ENCODE assay signal across 1 cellular context in the genomic region with DNA sequence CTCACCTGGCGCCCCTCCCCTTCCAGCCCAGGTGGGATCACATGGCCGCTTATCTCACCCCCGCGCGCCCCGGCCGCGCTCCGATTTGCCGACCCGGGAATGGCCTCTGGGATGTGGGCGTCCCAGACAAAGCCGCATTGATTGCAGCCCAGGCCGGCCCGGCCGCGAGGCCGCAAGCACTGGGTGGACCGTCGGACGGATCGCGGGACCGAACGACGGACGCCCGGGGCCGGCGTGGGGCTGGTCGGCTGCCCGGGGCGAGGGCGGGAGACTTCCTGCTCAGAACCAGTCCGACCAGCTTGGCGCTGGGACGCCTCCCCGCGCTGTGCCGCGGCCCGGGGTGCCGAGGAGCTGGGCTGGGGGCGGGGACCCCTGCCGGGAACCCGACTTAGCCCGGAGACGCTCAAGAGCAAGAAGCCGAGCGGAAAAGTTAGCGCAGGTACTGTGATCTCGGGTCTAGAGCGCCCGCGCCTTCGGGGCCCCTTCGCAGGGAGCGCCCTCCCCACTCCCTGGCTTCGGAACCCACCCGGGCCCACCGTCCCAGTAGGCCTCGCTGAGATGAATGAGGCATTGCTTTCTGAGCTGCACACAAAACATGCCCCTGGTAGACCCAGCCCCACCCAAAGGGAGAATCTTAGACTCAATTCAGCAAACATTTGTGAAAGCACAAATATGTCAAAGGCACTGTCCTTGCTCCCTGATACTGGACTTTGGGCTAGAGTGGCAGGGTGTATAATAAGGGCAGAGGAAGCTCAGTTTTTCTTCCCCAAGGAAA.
TF ChIP-seq lines count a peak whose summit lies in the region.

No MANE protein-coding gene starts in this region.

TF ChIP-seq in WTC11, 78 proteins besides CTCF, POLR2A, EP300 and RAD21 (continued from another document and continues in another):
- TF ChIP-seq, protein P1, sequence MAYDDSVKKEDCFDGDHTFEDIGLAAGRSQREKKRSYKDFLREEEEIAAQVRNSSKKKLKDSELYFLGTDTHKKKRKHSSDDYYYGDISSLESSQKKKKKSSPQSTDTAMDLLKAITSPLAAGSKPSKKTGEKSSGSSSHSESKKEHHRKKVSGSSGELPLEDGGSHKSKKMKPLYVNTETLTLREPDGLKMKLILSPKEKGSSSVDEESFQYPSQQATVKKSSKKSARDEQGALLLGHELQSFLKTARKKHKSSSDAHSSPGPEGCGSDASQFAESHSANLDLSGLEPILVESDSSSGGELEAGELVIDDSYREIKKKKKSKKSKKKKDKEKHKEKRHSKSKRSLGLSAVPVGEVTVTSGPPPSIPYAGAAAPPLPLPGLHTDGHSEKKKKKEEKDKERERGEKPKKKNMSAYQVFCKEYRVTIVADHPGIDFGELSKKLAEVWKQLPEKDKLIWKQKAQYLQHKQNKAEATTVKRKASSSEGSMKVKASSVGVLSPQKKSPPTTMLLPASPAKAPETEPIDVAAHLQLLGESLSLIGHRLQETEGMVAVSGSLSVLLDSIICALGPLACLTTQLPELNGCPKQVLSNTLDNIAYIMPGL (CRISPR knock-in tag; IDR thresholded peaks at IDR 0.05) = peak; percentile 87; the same call in 1 of the 2 replicates
- TF ChIP-seq, protein P2, sequence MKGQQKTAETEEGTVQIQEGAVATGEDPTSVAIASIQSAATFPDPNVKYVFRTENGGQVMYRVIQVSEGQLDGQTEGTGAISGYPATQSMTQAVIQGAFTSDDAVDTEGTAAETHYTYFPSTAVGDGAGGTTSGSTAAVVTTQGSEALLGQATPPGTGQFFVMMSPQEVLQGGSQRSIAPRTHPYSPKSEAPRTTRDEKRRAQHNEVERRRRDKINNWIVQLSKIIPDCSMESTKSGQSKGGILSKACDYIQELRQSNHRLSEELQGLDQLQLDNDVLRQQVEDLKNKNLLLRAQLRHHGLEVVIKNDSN (CRISPR knock-in tag; IDR thresholded peaks at IDR 0.05) = peak; percentile 88
- peak; percentile 66; the same call in 1 of the 2 replicates for TF ChIP-seq RELA (CRISPR knock-in tag; IDR thresholded peaks at IDR 0.05; ENCODE audit: borderline replicate concordance)
- TF ChIP-seq, protein P3, sequence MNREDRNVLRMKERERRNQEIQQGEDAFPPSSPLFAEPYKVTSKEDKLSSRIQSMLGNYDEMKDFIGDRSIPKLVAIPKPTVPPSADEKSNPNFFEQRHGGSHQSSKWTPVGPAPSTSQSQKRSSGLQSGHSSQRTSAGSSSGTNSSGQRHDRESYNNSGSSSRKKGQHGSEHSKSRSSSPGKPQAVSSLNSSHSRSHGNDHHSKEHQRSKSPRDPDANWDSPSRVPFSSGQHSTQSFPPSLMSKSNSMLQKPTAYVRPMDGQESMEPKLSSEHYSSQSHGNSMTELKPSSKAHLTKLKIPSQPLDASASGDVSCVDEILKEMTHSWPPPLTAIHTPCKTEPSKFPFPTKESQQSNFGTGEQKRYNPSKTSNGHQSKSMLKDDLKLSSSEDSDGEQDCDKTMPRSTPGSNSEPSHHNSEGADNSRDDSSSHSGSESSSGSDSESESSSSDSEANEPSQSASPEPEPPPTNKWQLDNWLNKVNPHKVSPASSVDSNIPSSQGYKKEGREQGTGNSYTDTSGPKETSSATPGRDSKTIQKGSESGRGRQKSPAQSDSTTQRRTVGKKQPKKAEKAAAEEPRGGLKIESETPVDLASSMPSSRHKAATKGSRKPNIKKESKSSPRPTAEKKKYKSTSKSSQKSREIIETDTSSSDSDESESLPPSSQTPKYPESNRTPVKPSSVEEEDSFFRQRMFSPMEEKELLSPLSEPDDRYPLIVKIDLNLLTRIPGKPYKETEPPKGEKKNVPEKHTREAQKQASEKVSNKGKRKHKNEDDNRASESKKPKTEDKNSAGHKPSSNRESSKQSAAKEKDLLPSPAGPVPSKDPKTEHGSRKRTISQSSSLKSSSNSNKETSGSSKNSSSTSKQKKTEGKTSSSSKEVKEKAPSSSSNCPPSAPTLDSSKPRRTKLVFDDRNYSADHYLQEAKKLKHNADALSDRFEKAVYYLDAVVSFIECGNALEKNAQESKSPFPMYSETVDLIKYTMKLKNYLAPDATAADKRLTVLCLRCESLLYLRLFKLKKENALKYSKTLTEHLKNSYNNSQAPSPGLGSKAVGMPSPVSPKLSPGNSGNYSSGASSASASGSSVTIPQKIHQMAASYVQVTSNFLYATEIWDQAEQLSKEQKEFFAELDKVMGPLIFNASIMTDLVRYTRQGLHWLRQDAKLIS (CRISPR knock-in tag; IDR thresholded peaks at IDR 0.05; ENCODE audit: borderline replicate concordance) = peak; percentile 79; the same call in 1 of the 2 replicates
- TF ChIP-seq ESRRA (CRISPR knock-in tag; IDR thresholded peaks at IDR 0.05; ENCODE audit: borderline replicate concordance) = peak; percentile 74; the same call in 1 of the 2 replicates
- TF ChIP-seq NFYB (CRISPR knock-in tag; conservative IDR thresholded peaks at IDR 0.05; ENCODE audit: low read depth) = no peak; the same call in 1 of the 2 replicates
- TF ChIP-seq NR2C2 (CRISPR knock-in tag; IDR thresholded peaks at IDR 0.05) = peak; percentile 25; the same call in 1 of the 2 replicates
- TF ChIP-seq CREM (CRISPR knock-in tag; IDR thresholded peaks at IDR 0.05) = 0 out of 2 replicates have a peak, but pooled peaks have one; percentile 28
- no peak for TF ChIP-seq GTF2I (CRISPR knock-in tag; conservative IDR thresholded peaks at IDR 0.05)
- TF ChIP-seq ZNF121 (CRISPR knock-in tag; IDR thresholded peaks at IDR 0.05) = no peak
- TF ChIP-seq TP53 (CRISPR knock-in tag; IDR thresholded peaks at IDR 0.05) = peak; percentile 92; the same call in 1 of the 2 replicates
- TF ChIP-seq FOXJ3 (CRISPR knock-in tag; IDR thresholded peaks at IDR 0.05; ENCODE audit: borderline replicate concordance) = no peak
- TF ChIP-seq, protein P4, sequence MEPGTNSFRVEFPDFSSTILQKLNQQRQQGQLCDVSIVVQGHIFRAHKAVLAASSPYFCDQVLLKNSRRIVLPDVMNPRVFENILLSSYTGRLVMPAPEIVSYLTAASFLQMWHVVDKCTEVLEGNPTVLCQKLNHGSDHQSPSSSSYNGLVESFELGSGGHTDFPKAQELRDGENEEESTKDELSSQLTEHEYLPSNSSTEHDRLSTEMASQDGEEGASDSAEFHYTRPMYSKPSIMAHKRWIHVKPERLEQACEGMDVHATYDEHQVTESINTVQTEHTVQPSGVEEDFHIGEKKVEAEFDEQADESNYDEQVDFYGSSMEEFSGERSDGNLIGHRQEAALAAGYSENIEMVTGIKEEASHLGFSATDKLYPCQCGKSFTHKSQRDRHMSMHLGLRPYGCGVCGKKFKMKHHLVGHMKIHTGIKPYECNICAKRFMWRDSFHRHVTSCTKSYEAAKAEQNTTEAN (CRISPR knock-in tag; IDR thresholded peaks at IDR 0.05) = peak; percentile 52; the same call in 1 of the 2 replicates
- peak; percentile 58; the same call in 1 of the 2 replicates for TF ChIP-seq TEAD1 (CRISPR knock-in tag; IDR thresholded peaks at IDR 0.05)
- peak; percentile 73; the same call in 1 of the 2 replicates for TF ChIP-seq ZNF416 (CRISPR knock-in tag; IDR thresholded peaks at IDR 0.05)
- no peak; the same call in 1 of the 2 replicates for TF ChIP-seq ZNF317 (CRISPR knock-in tag; IDR thresholded peaks at IDR 0.05; ENCODE audit: borderline replicate concordance, low read depth)
- TF ChIP-seq, protein P5, sequence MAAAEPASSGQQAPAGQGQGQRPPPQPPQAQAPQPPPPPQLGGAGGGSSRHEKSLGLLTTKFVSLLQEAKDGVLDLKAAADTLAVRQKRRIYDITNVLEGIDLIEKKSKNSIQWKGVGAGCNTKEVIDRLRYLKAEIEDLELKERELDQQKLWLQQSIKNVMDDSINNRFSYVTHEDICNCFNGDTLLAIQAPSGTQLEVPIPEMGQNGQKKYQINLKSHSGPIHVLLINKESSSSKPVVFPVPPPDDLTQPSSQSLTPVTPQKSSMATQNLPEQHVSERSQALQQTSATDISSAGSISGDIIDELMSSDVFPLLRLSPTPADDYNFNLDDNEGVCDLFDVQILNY (CRISPR knock-in tag; IDR thresholded peaks at IDR 0.05) = peak; percentile 33; the same call in 1 of the 2 replicates
- TF ChIP-seq, protein P6, sequence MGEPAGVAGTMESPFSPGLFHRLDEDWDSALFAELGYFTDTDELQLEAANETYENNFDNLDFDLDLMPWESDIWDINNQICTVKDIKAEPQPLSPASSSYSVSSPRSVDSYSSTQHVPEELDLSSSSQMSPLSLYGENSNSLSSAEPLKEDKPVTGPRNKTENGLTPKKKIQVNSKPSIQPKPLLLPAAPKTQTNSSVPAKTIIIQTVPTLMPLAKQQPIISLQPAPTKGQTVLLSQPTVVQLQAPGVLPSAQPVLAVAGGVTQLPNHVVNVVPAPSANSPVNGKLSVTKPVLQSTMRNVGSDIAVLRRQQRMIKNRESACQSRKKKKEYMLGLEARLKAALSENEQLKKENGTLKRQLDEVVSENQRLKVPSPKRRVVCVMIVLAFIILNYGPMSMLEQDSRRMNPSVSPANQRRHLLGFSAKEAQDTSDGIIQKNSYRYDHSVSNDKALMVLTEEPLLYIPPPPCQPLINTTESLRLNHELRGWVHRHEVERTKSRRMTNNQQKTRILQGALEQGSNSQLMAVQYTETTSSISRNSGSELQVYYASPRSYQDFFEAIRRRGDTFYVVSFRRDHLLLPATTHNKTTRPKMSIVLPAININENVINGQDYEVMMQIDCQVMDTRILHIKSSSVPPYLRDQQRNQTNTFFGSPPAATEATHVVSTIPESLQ (CRISPR knock-in tag; IDR thresholded peaks at IDR 0.05) = no peak
- no peak for TF ChIP-seq CREB1 (CRISPR knock-in tag; IDR thresholded peaks at IDR 0.05)
- TF ChIP-seq, protein P7, sequence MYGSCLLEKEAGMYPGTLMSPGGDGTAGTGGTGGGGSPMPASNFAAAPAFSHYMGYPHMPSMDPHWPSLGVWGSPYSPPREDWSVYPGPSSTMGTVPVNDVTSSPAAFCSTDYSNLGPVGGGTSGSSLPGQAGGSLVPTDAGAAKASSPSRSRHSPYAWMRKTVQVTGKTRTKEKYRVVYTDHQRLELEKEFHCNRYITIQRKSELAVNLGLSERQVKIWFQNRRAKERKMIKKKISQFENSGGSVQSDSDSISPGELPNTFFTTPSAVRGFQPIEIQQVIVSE (CRISPR knock-in tag; IDR thresholded peaks at IDR 0.05; ENCODE audit: borderline replicate concordance) = no peak
- TF ChIP-seq, protein P8, sequence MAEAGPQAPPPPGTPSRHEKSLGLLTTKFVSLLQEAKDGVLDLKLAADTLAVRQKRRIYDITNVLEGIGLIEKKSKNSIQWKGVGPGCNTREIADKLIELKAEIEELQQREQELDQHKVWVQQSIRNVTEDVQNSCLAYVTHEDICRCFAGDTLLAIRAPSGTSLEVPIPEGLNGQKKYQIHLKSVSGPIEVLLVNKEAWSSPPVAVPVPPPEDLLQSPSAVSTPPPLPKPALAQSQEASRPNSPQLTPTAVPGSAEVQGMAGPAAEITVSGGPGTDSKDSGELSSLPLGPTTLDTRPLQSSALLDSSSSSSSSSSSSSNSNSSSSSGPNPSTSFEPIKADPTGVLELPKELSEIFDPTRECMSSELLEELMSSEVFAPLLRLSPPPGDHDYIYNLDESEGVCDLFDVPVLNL (CRISPR knock-in tag; IDR thresholded peaks at IDR 0.05; ENCODE audit: borderline replicate concordance, low read depth) = peak; percentile 74
- peak; percentile 42; the same call in 1 of the 2 replicates for TF ChIP-seq ETV6 (CRISPR knock-in tag; IDR thresholded peaks at IDR 0.05)
- TF ChIP-seq EMX1 (CRISPR knock-in tag; IDR thresholded peaks at IDR 0.05) = no peak
- TF ChIP-seq ZNF263 (CRISPR knock-in tag; IDR thresholded peaks at IDR 0.05; ENCODE audit: low read depth) = no peak
- TF ChIP-seq, protein P9, sequence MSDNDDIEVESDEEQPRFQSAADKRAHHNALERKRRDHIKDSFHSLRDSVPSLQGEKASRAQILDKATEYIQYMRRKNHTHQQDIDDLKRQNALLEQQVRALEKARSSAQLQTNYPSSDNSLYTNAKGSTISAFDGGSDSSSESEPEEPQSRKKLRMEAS (CRISPR knock-in tag; IDR thresholded peaks at IDR 0.05) = peak; percentile 83; the same call in 1 of the 2 replicates
- no peak for TF ChIP-seq ZNF232 (CRISPR knock-in tag; IDR thresholded peaks at IDR 0.05)
- peak; percentile 72; the same call in 1 of the 2 replicates for TF ChIP-seq FOXK1 (CRISPR knock-in tag; IDR thresholded peaks at IDR 0.05)
- TF ChIP-seq, protein P10, sequence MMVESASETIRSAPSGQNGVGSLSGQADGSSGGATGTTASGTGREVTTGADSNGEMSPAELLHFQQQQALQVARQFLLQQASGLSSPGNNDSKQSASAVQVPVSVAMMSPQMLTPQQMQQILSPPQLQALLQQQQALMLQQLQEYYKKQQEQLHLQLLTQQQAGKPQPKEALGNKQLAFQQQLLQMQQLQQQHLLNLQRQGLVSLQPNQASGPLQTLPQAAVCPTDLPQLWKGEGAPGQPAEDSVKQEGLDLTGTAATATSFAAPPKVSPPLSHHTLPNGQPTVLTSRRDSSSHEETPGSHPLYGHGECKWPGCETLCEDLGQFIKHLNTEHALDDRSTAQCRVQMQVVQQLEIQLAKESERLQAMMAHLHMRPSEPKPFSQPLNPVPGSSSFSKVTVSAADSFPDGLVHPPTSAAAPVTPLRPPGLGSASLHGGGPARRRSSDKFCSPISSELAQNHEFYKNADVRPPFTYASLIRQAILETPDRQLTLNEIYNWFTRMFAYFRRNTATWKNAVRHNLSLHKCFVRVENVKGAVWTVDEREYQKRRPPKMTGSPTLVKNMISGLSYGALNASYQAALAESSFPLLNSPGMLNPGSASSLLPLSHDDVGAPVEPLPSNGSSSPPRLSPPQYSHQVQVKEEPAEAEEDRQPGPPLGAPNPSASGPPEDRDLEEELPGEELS (CRISPR knock-in tag; IDR thresholded peaks at IDR 0.05) = peak; percentile 77; the same call in 1 of the 2 replicates
- no peak for TF ChIP-seq CBFB (CRISPR knock-in tag; IDR thresholded peaks at IDR 0.05; ENCODE audit: low read depth)
- peak; percentile 93 for TF ChIP-seq ZNF423 (CRISPR knock-in tag; IDR thresholded peaks at IDR 0.05)
- TF ChIP-seq, protein P11, sequence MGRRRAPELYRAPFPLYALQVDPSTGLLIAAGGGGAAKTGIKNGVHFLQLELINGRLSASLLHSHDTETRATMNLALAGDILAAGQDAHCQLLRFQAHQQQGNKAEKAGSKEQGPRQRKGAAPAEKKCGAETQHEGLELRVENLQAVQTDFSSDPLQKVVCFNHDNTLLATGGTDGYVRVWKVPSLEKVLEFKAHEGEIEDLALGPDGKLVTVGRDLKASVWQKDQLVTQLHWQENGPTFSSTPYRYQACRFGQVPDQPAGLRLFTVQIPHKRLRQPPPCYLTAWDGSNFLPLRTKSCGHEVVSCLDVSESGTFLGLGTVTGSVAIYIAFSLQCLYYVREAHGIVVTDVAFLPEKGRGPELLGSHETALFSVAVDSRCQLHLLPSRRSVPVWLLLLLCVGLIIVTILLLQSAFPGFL (CRISPR knock-in tag; IDR thresholded peaks at IDR 0.05; ENCODE audit: borderline replicate concordance) = no peak
- TF ChIP-seq NFE2L1 (CRISPR knock-in tag; IDR thresholded peaks at IDR 0.05) = peak; percentile 63; the same call in 1 of the 2 replicates
- TF ChIP-seq HMGA2 (CRISPR knock-in tag; IDR thresholded peaks at IDR 0.05) = no peak
